8 cellular contexts compared by ENCODE assay signal in the genomic region with DNA sequence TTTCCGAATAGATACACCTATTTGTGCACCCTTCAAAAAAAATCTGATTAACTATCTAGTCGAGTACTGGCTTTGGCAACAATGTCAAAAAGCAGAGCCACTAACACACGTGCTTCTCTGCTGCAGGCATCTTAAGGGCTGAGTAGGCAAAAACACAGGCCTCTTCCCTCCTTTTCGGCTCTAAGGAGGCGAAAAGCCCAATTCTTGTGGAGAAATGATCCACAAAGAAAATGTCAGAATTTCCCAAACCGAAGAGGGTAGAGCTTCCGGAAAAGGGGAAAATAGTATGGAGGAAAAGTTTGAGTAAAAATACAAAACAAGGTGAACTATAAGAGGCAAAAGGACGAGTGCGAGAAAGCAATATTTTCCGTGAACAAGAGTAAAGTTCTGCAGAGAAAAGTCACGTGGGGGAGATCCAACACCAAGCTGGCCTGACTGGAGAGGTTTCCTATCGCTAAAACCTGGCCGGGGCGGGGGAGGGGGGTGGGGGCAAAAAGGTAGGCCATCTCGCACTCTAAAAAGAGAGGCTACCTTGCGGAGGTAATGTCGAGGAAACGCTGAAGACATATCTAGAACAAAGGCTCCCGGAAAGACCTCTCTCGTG. TPM values are rescaled to one million over a fixed set of nuclear protein-coding genes. Genes with fewer than 3 reads are reported as not detected.
DNase-seq lines count a peak whose midpoint lies in the region; ATAC-seq and TF ChIP-seq lines count a peak whose summit lies in the region.

No MANE protein-coding gene starts in this region.

- peaks cover 31% of the 10 kb centered on the region for H3K4me1 ChIP-seq in CD4-positive, alpha-beta memory T cell (ENCODE audit: insufficient read depth, low read length)
- H3K4me1 ChIP-seq in HUES48 (ENCODE audit: control insufficient read depth, insufficient read depth, low read length) (peaks cover 10% of the 10 kb centered on the region; the same call in 1 of the 2 replicates), osteoblast (ENCODE audit: insufficient read depth, low read length) (peaks cover 24% of the 10 kb centered on the region)

- POLR2A ChIA-PET in CD4-positive, alpha-beta memory T cell (lab: Charles Lee; ENCODE audit: partially characterized antibody), result interaction anchor here (0.6 to 1.9 kb wide), 16 partner anchors 9 to 877 kb away, joined by 3 to 17 read pairs (median 4); partner anchors contain the start of genes ANKRD13C, CTH, LRRC40 and SRSF11
- POLR2A ChIA-PET in activated B cell treated with CpG ODN at 0.5 μM for 24 hours (lab: Charles Lee), result interaction anchor here (0.6 to 1.9 kb wide), 9 partner anchors 11 to 932 kb away, joined by 3 to 19 read pairs (median 6); partner anchors contain the start of genes ANKRD13C, CTH, LRRC40 and SRSF11

- H3K36me3 ChIP-seq in CD4-positive, alpha-beta memory T cell (ENCODE audit: insufficient read depth, low read length), result peaks cover 27% of the 10 kb centered on the region
- peaks cover 37% of the 10 kb centered on the region for H3K36me3 ChIP-seq in HUES48 (ENCODE audit: control insufficient read depth, insufficient read depth, low read length)
- peaks cover 33% of the 10 kb centered on the region for H3K36me3 ChIP-seq in osteoblast (ENCODE audit: insufficient read depth, low read length)

- DNase-seq in CD4-positive, alpha-beta memory T cell, result peak in 2 of 5 donors; percentile 7 to 50
- DNase-seq in activated B cell treated with CpG ODN at 0.5 μM for 24 hours, result no peak
- peak; percentile 14 for DNase-seq in fibroblast of the aortic adventitia (ENCODE audit: low read depth)
- DNase-seq in osteoblast (ENCODE audit: insufficient read length, low spot score, missing footprints), result no peak
- no peak for DNase-seq in cortex of kidney (lab: John Stamatoyannopoulos, UW)
- no peak for DNase-seq in amniotic stem cell (lab: John Stamatoyannopoulos, UW)

- CTCF ChIA-PET in CD4-positive, alpha-beta memory T cell (lab: Charles Lee; ENCODE audit: partially characterized antibody), result interaction anchor here (0.7 to 2.0 kb wide), 8 partner anchors 11 to 875 kb away, joined by 3 to 12 read pairs (median 5); partner anchors contain the start of genes LRRC40 and SRSF11
- CTCF ChIA-PET in activated B cell treated with CpG ODN at 0.5 μM for 24 hours (lab: Charles Lee), result interaction anchor here (1.1 kb wide), 1 partner anchor 726 kb away, joined by 4 read pairs; no protein-coding TSS in a partner anchor

- no peaks in the 10 kb centered on the region for H3K27me3 ChIP-seq in CD4-positive, alpha-beta memory T cell (ENCODE audit: insufficient read depth, low read length)
- peaks cover 13% of the 10 kb centered on the region for H3K27me3 ChIP-seq in HUES48 (ENCODE audit: control insufficient read depth, insufficient read depth, low read length)
- H3K27me3 ChIP-seq in osteoblast (ENCODE audit: insufficient read depth, low read length), result no peaks in the 10 kb centered on the region

- H3K4me3 ChIP-seq in CD4-positive, alpha-beta memory T cell (ENCODE audit: low read length in 2 of 2), result peak overlapping the region; percentile 62 to 95
- H3K4me3 ChIP-seq in HUES48 (ENCODE audit: low read depth, low read length) (peak overlapping the region; percentile 99), fibroblast of the aortic adventitia (ENCODE audit: low read depth, low read length) (peak overlapping the region; percentile 86), osteoblast (ENCODE audit: insufficient read depth, low read length) (peak overlapping the region; percentile 93)

- H3K4me1 Mint-ChIP-seq in CD4-positive, alpha-beta memory T cell, result peaks cover 24 to 52% (median 34%) of the 10 kb centered on the region in 4 donors
- peaks cover 29% of the 10 kb centered on the region for H3K4me1 Mint-ChIP-seq in activated B cell treated with CpG ODN at 0.5 μM for 24 hours

- peaks cover 2 to 3% of the 10 kb centered on the region in 2 donors for H3K27me3 Mint-ChIP-seq in CD4-positive, alpha-beta memory T cell
- peaks cover 14% of the 10 kb centered on the region for H3K27me3 Mint-ChIP-seq in activated B cell treated with CpG ODN at 0.5 μM for 24 hours

- intact Hi-C loops in CD4-positive, alpha-beta memory T cell (cut with micrococcal nuclease), result loop anchor here (2.0 kb wide), 1 partner anchor 29 kb away; no protein-coding TSS in a partner anchor
- intact Hi-C loops in activated B cell treated with CpG ODN at 0.5 μM for 24 hours (cut with micrococcal nuclease), result loop anchor here (2.0 to 5.0 kb wide), 2 partner anchors 17 to 1202 kb away; partner anchors contain the start of gene NEGR1

- peaks cover 33% of the 10 kb centered on the region for H4K20me1 ChIP-seq in osteoblast (ENCODE audit: insufficient read depth, low read length)

- peaks cover 26 to 44% of the 10 kb centered on the region in 2 donors for H3K36me3 Mint-ChIP-seq in CD4-positive, alpha-beta memory T cell
- H3K36me3 Mint-ChIP-seq in activated B cell treated with CpG ODN at 0.5 μM for 24 hours (ENCODE audit: low read depth), result peaks cover 41% of the 10 kb centered on the region

- TF ChIP-seq CTCF in activated B cell treated with CpG ODN at 0.5 μM for 24 hours (IDR thresholded peaks at IDR 0.05) (no peak), fibroblast of the aortic adventitia (IDR thresholded peaks at IDR 0.05; ENCODE audit: insufficient read depth, low read length) (no peak), osteoblast (IDR thresholded peaks at IDR 0.05; ENCODE audit: extremely low read depth, low read depth, low read length) (no peak)

- peaks cover 51% of the 10 kb centered on the region for H3K79me2 ChIP-seq in osteoblast (ENCODE audit: insufficient read depth, low read length)

- H3K27ac ChIP-seq in CD4-positive, alpha-beta memory T cell (ENCODE audit: low read depth, low read length), result peak overlapping the region; percentile 95
- peak overlapping the region; percentile 95 for H3K27ac ChIP-seq in HUES48 (ENCODE audit: low read depth, low read length)
- H3K27ac ChIP-seq in osteoblast (ENCODE audit: low read depth, low read length), result peak overlapping the region; percentile 100

- peak overlapping the region; percentile 97 to 100 (median 99) for H3K27ac Mint-ChIP-seq in CD4-positive, alpha-beta memory T cell
- peak overlapping the region; percentile 99 for H3K27ac Mint-ChIP-seq in activated B cell treated with CpG ODN at 0.5 μM for 24 hours

- H2AFZ ChIP-seq in osteoblast (ENCODE audit: low read length), result peak overlapping the region; percentile 92

- no peaks in the 10 kb centered on the region for H3K9me3 ChIP-seq in CD4-positive, alpha-beta memory T cell (ENCODE audit: control insufficient read depth in 1 of 2, low read length in 2 of 2)
- H3K9me3 ChIP-seq in HUES48 (ENCODE audit: control insufficient read depth, insufficient read depth, low read length) (no peaks in the 10 kb centered on the region), osteoblast (ENCODE audit: low read depth, low read length) (no peaks in the 10 kb centered on the region)

- H3K4me2 ChIP-seq in osteoblast (ENCODE audit: insufficient read depth, low read length), result peak overlapping the region; percentile 96

- H3K4me3 Mint-ChIP-seq in CD4-positive, alpha-beta memory T cell, result peak overlapping the region; percentile 91 to 100 (median 99)
- H3K4me3 Mint-ChIP-seq in activated B cell treated with CpG ODN at 0.5 μM for 24 hours, result peak overlapping the region; percentile 98

- peak; percentile 23 for ATAC-seq in GM18909 (IDR thresholded peaks at IDR 0.05; ENCODE audit: poor library complexity, unreplicated experiment)
- ATAC-seq in activated B cell treated with CpG ODN at 0.5 μM for 24 hours (ENCODE audit: low read depth), result no peak

- peak overlapping the region; percentile 98 for H3K9ac ChIP-seq in HUES48 (ENCODE audit: low read depth, low read length)

- peaks cover 0 to 3% (median 0%) of the 10 kb centered on the region in 8 donors for H3K9me3 Mint-ChIP-seq in CD4-positive, alpha-beta memory T cell
- H3K9me3 Mint-ChIP-seq in activated B cell treated with CpG ODN at 0.5 μM for 24 hours, result no peaks in the 10 kb centered on the region

RNA-seq across cellular contexts. Expression of gene ZRANB2, which starts 0.6 kb away (rescaled TPM):
- total RNA-seq in CD4-positive, alpha-beta memory T cell, result 100 to 1,000 TPM; 158 to 159 TPM
- 10 to 100 TPM; 45.5 to 49.0 TPM for polyA plus RNA-seq in CD4-positive, alpha-beta memory T cell
- total RNA-seq in activated B cell treated with CpG ODN at 0.5 μM for 24 hours, result 118 and 130 TPM in 2 replicates
- total RNA-seq in fibroblast of the aortic adventitia (ENCODE audit: low replicate concordance), result 49.3 and 61.5 TPM in 2 replicates
- 33.7 and 36.2 TPM in 2 replicates for total RNA-seq in osteoblast

RNA-seq across cellular contexts. Expression of gene PTGER3, which starts 32.7 kb away (rescaled TPM):
- not detected for total RNA-seq in CD4-positive, alpha-beta memory T cell
- under 1 TPM in 1 of 2 donors, not detected in 1; 0.20 TPM for polyA plus RNA-seq in CD4-positive, alpha-beta memory T cell
- total RNA-seq in activated B cell treated with CpG ODN at 0.5 μM for 24 hours, result 0.22 TPM in 1 of 2 replicates, not detected in the other
- 1.5 and 11.7 TPM in 2 replicates for total RNA-seq in fibroblast of the aortic adventitia (ENCODE audit: low replicate concordance)
- total RNA-seq in osteoblast, result not detected in 2 replicates
